Comparison of ENCODE assay signal across 31 cellular contexts in genomic region chr9:91986248-91986647, GRCh38. TPM values are rescaled to one million over a fixed set of nuclear protein-coding genes. Genes with fewer than 3 reads are reported as not detected.
"Had no signal": no experiment of that assay in that cellular context is flagged by ENCODE, and none has a peak within 500 bp of the region (broad histone marks: within the 10 kb centered on the region; RNA-seq: fewer than 3 reads in every experiment).

No MANE protein-coding gene starts in this region.

- H3K4me3 Mint-ChIP-seq: immature natural killer cell; naive thymus-derived CD8-positive, alpha-beta T cell; nephron progenitor cell; neural progenitor cell; stimulated activated naive B cell treated with anti-CD40 and anti-IgM and Interleukin-4, amounts not matched to agents 10 μg/mL and 1 μg/mL and 100 μg/mL, for 72 hours had no signal

- H3K9me3 ChIP-seq: lower lobe of right lung, neutrophil, ovary, right atrium auricular region, right lobe of liver, testis, thyroid gland, transverse colon, upper lobe of left lung, vagina had no signal

- H3K4me1 ChIP-seq: left lung, lower lobe of right lung, neural progenitor cell, right atrium auricular region, right lobe of liver, stomach, testis, thyroid gland, transverse colon, upper lobe of left lung, vagina had no signal

- H3K9ac ChIP-seq: neural progenitor cell had no signal

- H3K4me2 ChIP-seq: neural progenitor cell had no signal

- H3K4me1 Mint-ChIP-seq: immature natural killer cell; naive thymus-derived CD8-positive, alpha-beta T cell; nephron progenitor cell; neural progenitor cell; stimulated activated naive B cell treated with anti-CD40 and anti-IgM and Interleukin-4, amounts not matched to agents 10 μg/mL and 1 μg/mL and 100 μg/mL, for 72 hours had no signal

- DNase-seq: hypothalamus; immature natural killer cell; kidney; left colon; left lung; lower lobe of right lung; mammary epithelial cell; mesenchymal stem cell; naive thymus-derived CD8-positive, alpha-beta T cell; nephron progenitor cell; ovary; right lobe of liver; stimulated activated CD4-positive, alpha-beta T cell treated with anti-CD3 and anti-CD28 coated beads, Interleukin-12 subunit alpha, Interleukin-12 subunit beta, amount 100 ng/mL, for 4 hours; stimulated activated CD4-positive, alpha-beta T cell treated with anti-CD3 and anti-CD28 coated beads, Interleukin-15, amount 100 ng/mL, for 24 hours; stimulated activated CD4-positive, alpha-beta T cell treated with anti-CD3 and anti-CD28 coated beads, Interleukin-2, amount 100 ng/mL, for 24 hours; stimulated activated CD4-positive, alpha-beta T cell treated with anti-CD3 and anti-CD28 coated beads, Interleukin-4, amount 100 ng/mL, for 1 hour; stimulated activated naive B cell treated with anti-CD40 and anti-IgM and Interleukin-4, amounts not matched to agents 10 μg/mL and 1 μg/mL and 100 μg/mL, for 72 hours; stimulated activated naive CD8-positive, alpha-beta T cell treated with anti-CD3 and anti-CD28 coated beads, Interleukin-15, Interleukin-2, amounts not matched to agents 100 U/mL and 50 U/mL, for 24 hours; stomach; testis; thyroid gland; transverse colon; upper lobe of left lung had no signal

- H3K4me3 ChIP-seq: left lung, lower lobe of right lung, neural progenitor cell, ovary, right atrium auricular region, right lobe of liver, skin epidermis, stomach, testis, thyroid gland, transverse colon, upper lobe of left lung, vagina had no signal

- H3K36me3 ChIP-seq: left lung, lower lobe of right lung, neural progenitor cell, neutrophil, ovary, right atrium auricular region, right lobe of liver, stomach, thyroid gland, transverse colon, upper lobe of left lung, vagina had no signal

- H3K27ac ChIP-seq: left lung, lower lobe of right lung, neural progenitor cell, neutrophil, ovary, right atrium auricular region, right lobe of liver, skin epidermis, stomach, testis, thyroid gland, transverse colon, upper lobe of left lung, vagina had no signal

- FAIRE-seq: islet of Langerhans, kidney had no signal

- H3K36me3 Mint-ChIP-seq: immature natural killer cell; stimulated activated naive B cell treated with anti-CD40 and anti-IgM and Interleukin-4, amounts not matched to agents 10 μg/mL and 1 μg/mL and 100 μg/mL, for 72 hours had no signal

- H2AFZ ChIP-seq: neural progenitor cell had no signal

- ATAC-seq: left colon; left lung; lower lobe of right lung; naive thymus-derived CD8-positive, alpha-beta T cell; right lobe of liver; stimulated activated naive B cell treated with anti-CD40 and anti-IgM and Interleukin-4, amounts not matched to agents 10 μg/mL and 1 μg/mL and 100 μg/mL, for 72 hours; stimulated activated naive CD8-positive, alpha-beta T cell treated with anti-CD3 and anti-CD28 coated beads, Interleukin-15, Interleukin-2, amounts not matched to agents 100 U/mL and 50 U/mL, for 24 hours had no signal

- H3K27ac Mint-ChIP-seq: immature natural killer cell; naive thymus-derived CD8-positive, alpha-beta T cell; nephron progenitor cell; neural progenitor cell; progenitor cell of endocrine pancreas; stimulated activated naive B cell treated with anti-CD40 and anti-IgM and Interleukin-4, amounts not matched to agents 10 μg/mL and 1 μg/mL and 100 μg/mL, for 72 hours had no signal

- H3K27me3 ChIP-seq: neural progenitor cell, neutrophil, ovary, right atrium auricular region, right lobe of liver, stomach, testis, thyroid gland, transverse colon, upper lobe of left lung, vagina had no signal

RNA-seq across cellular contexts. Expression of gene ROR2, which starts 36.2 kb away (rescaled TPM):
- total RNA-seq: naive thymus-derived CD8-positive, alpha-beta T cell; pulmonary artery endothelial cell had no signal
- polyA plus RNA-seq: immature natural killer cell; naive thymus-derived CD8-positive, alpha-beta T cell had no signal
